12 cellular contexts compared by ENCODE assay signal in the genomic region with DNA sequence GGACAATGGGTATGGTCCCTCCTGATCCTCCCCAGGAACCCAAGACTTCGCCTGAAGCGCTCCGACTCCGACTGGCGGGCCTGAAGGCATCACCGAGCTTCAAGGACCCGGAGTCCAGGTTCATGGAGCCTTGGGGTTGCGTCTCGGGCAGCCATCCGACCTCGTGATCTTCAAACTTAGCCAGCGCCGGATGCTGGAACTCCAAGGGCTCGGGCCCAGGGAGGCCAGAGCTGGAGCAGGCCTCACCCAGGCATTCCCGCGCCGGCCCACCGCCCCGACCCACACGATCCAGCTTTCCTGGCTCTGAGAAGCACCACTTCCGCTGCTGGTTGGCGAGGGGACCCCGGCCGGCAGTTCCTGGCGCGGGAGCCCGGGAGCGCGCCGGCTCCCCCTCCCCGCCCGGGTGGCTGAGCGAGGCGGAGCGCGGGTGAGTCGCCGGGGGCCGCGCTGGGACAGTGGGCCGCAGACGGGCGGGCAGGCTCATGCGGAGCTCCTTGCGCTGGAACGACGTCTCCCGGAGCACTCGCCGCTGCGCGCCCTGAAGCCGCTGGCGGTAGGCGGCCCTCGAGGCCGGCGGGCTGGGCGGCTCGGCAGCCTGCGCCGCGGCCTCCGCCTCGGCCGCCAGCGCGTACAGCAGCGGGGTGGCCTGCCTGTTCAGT. TPM values are rescaled to one million over a fixed set of nuclear protein-coding genes. Genes with fewer than 3 reads are reported as not detected.
DNase-seq lines count a peak whose midpoint lies in the region; ATAC-seq and TF ChIP-seq lines count a peak whose summit lies in the region.
"Had no signal": no experiment of that assay in that cellular context is flagged by ENCODE, and none has a peak within 500 bp of the region (broad histone marks: within the 10 kb centered on the region; RNA-seq: fewer than 3 reads in every experiment).

No MANE protein-coding gene starts in this region.

- H3K9me3 Mint-ChIP-seq in activated T-cell treated with anti-CD3 and anti-CD28 coated beads, Interleukin-2, amount 50 U/mL, for 72 hours = no peaks in the 10 kb centered on the region
- no peaks in the 10 kb centered on the region for H3K9me3 Mint-ChIP-seq in stimulated activated naive B cell treated with anti-CD40 and anti-IgM and Interleukin-4, amounts not matched to agents 10 μg/mL and 1 μg/mL and 100 μg/mL, for 72 hours
- H3K9me3 Mint-ChIP-seq in osteocyte (ENCODE audit: unreplicated experiment) = no peaks in the 10 kb centered on the region

- no peaks in the 10 kb centered on the region for H3K9me3 ChIP-seq in iPS-15b (ENCODE audit: control insufficient read depth, insufficient read depth, low read length)
- H3K9me3 ChIP-seq: gastrocnemius medialis had no signal

- peak overlapping the region; percentile 56 for H3K9ac ChIP-seq in iPS-15b (ENCODE audit: low read depth, low read length)

- peaks cover 70% of the 10 kb centered on the region for H3K27me3 Mint-ChIP-seq in activated T-cell treated with anti-CD3 and anti-CD28 coated beads, Interleukin-2, amount 50 U/mL, for 72 hours (ENCODE audit: low read depth)
- H3K27me3 Mint-ChIP-seq in stimulated activated naive B cell treated with anti-CD40 and anti-IgM and Interleukin-4, amounts not matched to agents 10 μg/mL and 1 μg/mL and 100 μg/mL, for 72 hours = peaks cover 52 to 90% of the 10 kb centered on the region in 2 donors
- no peaks in the 10 kb centered on the region for H3K27me3 Mint-ChIP-seq in osteocyte (ENCODE audit: unreplicated experiment)

- peaks cover 77% of the 10 kb centered on the region for H3K27me3 ChIP-seq in iPS-15b (ENCODE audit: control insufficient read depth, insufficient read depth, low read length)

- peak; percentile 33 for DNase-seq in activated T-cell treated with anti-CD3 and anti-CD28 coated beads, Interleukin-2, amount 50 U/mL, for 1 hour
- no peak for DNase-seq in activated T-cell treated with anti-CD3 and anti-CD28 coated beads for 4 hours
- peak in 1 of 2 donors; percentile 28 for DNase-seq in activated T-cell treated with anti-CD3 and anti-CD28 coated beads, Interleukin-2, amount 50 U/mL, for 72 hours
- DNase-seq in stimulated activated naive B cell treated with anti-CD40 and anti-IgM and Interleukin-4, amounts not matched to agents 10 μg/mL and 1 μg/mL and 100 μg/mL, for 72 hours = no peak
- DNase-seq in osteocyte (ENCODE audit: extremely low spot score, unreplicated experiment) = no peak
- DNase-seq in dedifferentiated amniotic fluid mesenchymal stem cell (ENCODE audit: extremely low spot score) = no peak
- no peak for DNase-seq in stimulated activated CD4-positive, alpha-beta T cell treated with anti-CD3 and anti-CD28 coated beads, Interleukin-12 subunit alpha, Interleukin-12 subunit beta, amount 100 ng/mL, for 4 hours
- DNase-seq: gastrocnemius medialis had no signal

- TF ChIP-seq CTCF in osteocyte (IDR thresholded peaks at IDR 0.05) = no peak

- H3K4me1 Mint-ChIP-seq in activated T-cell treated with anti-CD3 and anti-CD28 coated beads, Interleukin-2, amount 50 U/mL, for 72 hours (ENCODE audit: low read depth) = peaks cover 11% of the 10 kb centered on the region
- peaks cover 8 to 37% of the 10 kb centered on the region in 2 donors for H3K4me1 Mint-ChIP-seq in stimulated activated naive B cell treated with anti-CD40 and anti-IgM and Interleukin-4, amounts not matched to agents 10 μg/mL and 1 μg/mL and 100 μg/mL, for 72 hours
- H3K4me1 Mint-ChIP-seq in osteocyte (ENCODE audit: unreplicated experiment) = peaks cover 16% of the 10 kb centered on the region

- peak overlapping the region; percentile 36 to 59 for H3K4me3 Mint-ChIP-seq in activated T-cell treated with anti-CD3 and anti-CD28 coated beads, Interleukin-2, amount 50 U/mL, for 72 hours
- peak overlapping the region in 1 of 2 donors; percentile 69 for H3K4me3 Mint-ChIP-seq in stimulated activated naive B cell treated with anti-CD40 and anti-IgM and Interleukin-4, amounts not matched to agents 10 μg/mL and 1 μg/mL and 100 μg/mL, for 72 hours
- no peak overlapping the region for H3K4me3 Mint-ChIP-seq in osteocyte (ENCODE audit: unreplicated experiment)

- H3K27ac Mint-ChIP-seq in activated T-cell treated with anti-CD3 and anti-CD28 coated beads, Interleukin-2, amount 50 U/mL, for 72 hours = no peak overlapping the region
- peak overlapping the region; percentile 56 for H3K27ac Mint-ChIP-seq in stimulated activated naive B cell treated with anti-CD40 and anti-IgM and Interleukin-4, amounts not matched to agents 10 μg/mL and 1 μg/mL and 100 μg/mL, for 72 hours
- H3K27ac Mint-ChIP-seq in osteocyte (ENCODE audit: unreplicated experiment) = no peak overlapping the region

- peak; percentile 16 to 17 for ATAC-seq in activated T-cell treated with anti-CD3 and anti-CD28 coated beads, Interleukin-2, amount 50 U/mL, for 72 hours (replicated peaks in 1 of 2)
- ATAC-seq in stimulated activated naive B cell treated with anti-CD40 and anti-IgM and Interleukin-4, amounts not matched to agents 10 μg/mL and 1 μg/mL and 100 μg/mL, for 72 hours (replicated peaks) = peak; percentile 8 to 11
- ATAC-seq: gastrocnemius medialis, HCT116 had no signal

- H3K4me1 ChIP-seq in iPS-15b (ENCODE audit: control insufficient read depth, insufficient read depth, low read length) = peaks cover 7% of the 10 kb centered on the region
- H3K4me1 ChIP-seq: gastrocnemius medialis had no signal

- H3K36me3 ChIP-seq in iPS-15b (ENCODE audit: control insufficient read depth, insufficient read depth, low read length) = no peaks in the 10 kb centered on the region
- H3K36me3 ChIP-seq: gastrocnemius medialis had no signal

- no peaks in the 10 kb centered on the region for H3K36me3 Mint-ChIP-seq in activated T-cell treated with anti-CD3 and anti-CD28 coated beads, Interleukin-2, amount 50 U/mL, for 72 hours (ENCODE audit: insufficient read depth in 2 of 2)
- H3K36me3 Mint-ChIP-seq in stimulated activated naive B cell treated with anti-CD40 and anti-IgM and Interleukin-4, amounts not matched to agents 10 μg/mL and 1 μg/mL and 100 μg/mL, for 72 hours = no peaks in the 10 kb centered on the region
- no peaks in the 10 kb centered on the region for H3K36me3 Mint-ChIP-seq in osteocyte (ENCODE audit: unreplicated experiment)

- H3K4me3 ChIP-seq in iPS-15b (ENCODE audit: low read depth, low read length) = peak overlapping the region; percentile 37
- H3K4me3 ChIP-seq: gastrocnemius medialis had no signal

RNA-seq across cellular contexts. Expression of a gene that starts 5.2 kb away (rescaled TPM):
- total RNA-seq in activated T-cell treated with anti-CD3 and anti-CD28 coated beads, Interleukin-2, amount 50 U/mL, for 72 hours = 1 to 10 TPM; 1.1 to 2.1 TPM
- 3.2 and 4.5 TPM in 2 replicates for total RNA-seq in osteocyte

RNA-seq across cellular contexts. Expression of a gene that starts 12.2 kb away (rescaled TPM):
- not detected for total RNA-seq in activated T-cell treated with anti-CD3 and anti-CD28 coated beads, Interleukin-2, amount 50 U/mL, for 72 hours
- not detected in 2 replicates for total RNA-seq in osteocyte
- total RNA-seq: NCI-H460, SK-MEL-5 had no signal

RNA-seq across cellular contexts. Expression of a gene that starts 41.0 kb away (rescaled TPM):
- 1 to 10 TPM; 1.9 to 2.8 TPM for total RNA-seq in activated T-cell treated with anti-CD3 and anti-CD28 coated beads, Interleukin-2, amount 50 U/mL, for 72 hours
- total RNA-seq in osteocyte = 0.30 and 0.50 TPM in 2 replicates

RNA-seq across cellular contexts. Expression of a gene that starts 41.1 kb away (rescaled TPM):
- total RNA-seq in activated T-cell treated with anti-CD3 and anti-CD28 coated beads, Interleukin-2, amount 50 U/mL, for 72 hours = 100 to 1,000 TPM; 189 TPM
- total RNA-seq in osteocyte = 371 and 387 TPM in 2 replicates

RNA-seq across cellular contexts. Expression of a gene that starts 48.2 kb away (rescaled TPM):
- 1 to 10 TPM; 5.0 to 7.2 TPM for total RNA-seq in activated T-cell treated with anti-CD3 and anti-CD28 coated beads, Interleukin-2, amount 50 U/mL, for 72 hours
- 0.78 and 0.91 TPM in 2 replicates for total RNA-seq in osteocyte
